ENCODE assay signal across 8 cellular contexts in the genomic region with DNA sequence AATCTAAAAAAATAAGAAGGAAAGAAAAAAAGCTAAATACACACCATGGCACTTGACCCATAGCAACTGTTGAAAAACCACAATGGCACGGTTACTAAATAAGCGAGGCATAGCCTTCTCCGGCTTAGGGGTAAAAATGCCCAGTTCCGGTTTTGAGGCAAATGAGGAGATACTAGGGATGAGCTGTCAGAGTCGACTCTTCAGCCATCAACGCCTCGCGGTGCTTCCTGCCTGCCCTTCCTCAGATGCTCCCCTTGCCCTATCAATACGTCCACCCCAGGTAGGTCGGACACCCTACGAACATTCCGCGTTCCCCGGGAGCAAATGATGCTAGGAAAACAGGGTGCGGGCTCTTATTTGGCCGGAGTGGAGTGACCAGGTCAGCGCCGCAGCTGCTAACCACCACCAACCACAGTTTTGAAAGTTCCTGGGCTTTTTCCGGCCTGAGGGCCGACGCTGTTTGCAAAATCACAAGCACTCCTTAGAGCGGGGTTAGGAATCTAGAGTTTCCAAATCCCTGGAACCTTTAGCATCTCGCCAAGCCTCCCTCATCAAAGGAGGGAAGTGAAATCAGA. TPM values are rescaled to one million over a fixed set of nuclear protein-coding genes. Genes with fewer than 3 reads are reported as not detected.
A peak's percentile ranks its signal among the peaks of the same experiment; 100 is the strongest.
DNase-seq lines count a peak whose midpoint lies in the region; ATAC-seq and TF ChIP-seq lines count a peak whose summit lies in the region.

No MANE protein-coding gene starts in this region.

- peaks cover 21% of the 10 kb centered on the region for H3K36me3 Mint-ChIP-seq in activated naive CD4-positive, alpha-beta T cell treated with anti-CD3 and anti-CD28 coated beads for 36 hours (ENCODE audit: low read depth)
- H3K36me3 Mint-ChIP-seq in glutamatergic neuron (ENCODE audit: unreplicated experiment): no peaks in the 10 kb centered on the region

- TF ChIP-seq CTCF in GM12864 (IDR thresholded peaks at IDR 0.05; ENCODE audit: low read depth, low read length, missing control alignments): no peak
- no peak for TF ChIP-seq CTCF in NB4 (IDR thresholded peaks at IDR 0.05; ENCODE audit: low read depth, low read length)
- TF ChIP-seq CTCF in glutamatergic neuron (IDR thresholded peaks at IDR 0.05; ENCODE audit: partially characterized antibody, unreplicated experiment): no peak

- H2AFZ ChIP-seq in ACC112 (ENCODE audit: low read length, unreplicated experiment) (no peak overlapping the region), trophoblast cell (ENCODE audit: insufficient read depth, low read length, poor library complexity) (peak overlapping the region; percentile 56)

- peak overlapping the region; percentile 90 for H3K4me3 Mint-ChIP-seq in activated naive CD4-positive, alpha-beta T cell treated with anti-CD3 and anti-CD28 coated beads for 36 hours
- H3K4me3 Mint-ChIP-seq in glutamatergic neuron (ENCODE audit: unreplicated experiment): peak overlapping the region; percentile 96

- H3K27ac Mint-ChIP-seq in activated naive CD4-positive, alpha-beta T cell treated with anti-CD3 and anti-CD28 coated beads for 36 hours: peak overlapping the region; percentile 87
- peak overlapping the region; percentile 84 for H3K27ac Mint-ChIP-seq in glutamatergic neuron (ENCODE audit: unreplicated experiment)

- no CpG with 5 or more reads among the region's 23 CpGs for WGBS in trophoblast cell (ENCODE audit: extremely low coverage, insufficient coverage, insufficient read length)

- H3K4ac ChIP-seq in trophoblast cell (ENCODE audit: low read depth, low read length): peak overlapping the region; percentile 99

- H2BK12ac ChIP-seq in trophoblast cell (ENCODE audit: low read length): no peak overlapping the region

- H3K4me1 Mint-ChIP-seq in activated naive CD4-positive, alpha-beta T cell treated with anti-CD3 and anti-CD28 coated beads for 36 hours (ENCODE audit: low read depth): peaks cover 37% of the 10 kb centered on the region
- H3K4me1 Mint-ChIP-seq in glutamatergic neuron (ENCODE audit: low read depth, unreplicated experiment): peaks cover 6% of the 10 kb centered on the region

- peak overlapping the region; percentile 93 for H3K18ac ChIP-seq in trophoblast cell (ENCODE audit: low read length)

- peak overlapping the region; percentile 87 for H4K91ac ChIP-seq in trophoblast cell (ENCODE audit: low read depth, low read length)

- H3K27me3 ChIP-seq in ACC112 (ENCODE audit: insufficient read depth, low read length): no peaks in the 10 kb centered on the region
- no peaks in the 10 kb centered on the region for H3K27me3 ChIP-seq in trophoblast cell (ENCODE audit: insufficient read depth, low read length)

- peak overlapping the region; percentile 87 for H3K9ac ChIP-seq in trophoblast cell (ENCODE audit: low read length)

- DNase-seq in GM12864 (ENCODE audit: low read depth): no peak
- peak; percentile 88 for DNase-seq in NB4 (ENCODE audit: low read depth)
- DNase-seq in activated naive CD4-positive, alpha-beta T cell treated with anti-CD3 and anti-CD28 coated beads for 36 hours: peak; percentile 53
- peak; percentile 55 for DNase-seq in glutamatergic neuron
- peak; percentile 85 to 94 for DNase-seq in trophoblast cell
- DNase-seq in NCI-H187 (lab: John Stamatoyannopoulos, UW): no peak

- H3K4me1 ChIP-seq in ACC112 (ENCODE audit: control insufficient read depth, insufficient read depth, low read length, unreplicated experiment) (peaks cover 11% of the 10 kb centered on the region), trophoblast cell (ENCODE audit: control insufficient read depth in 1 of 2, insufficient read depth in 2 of 2, low read length in 2 of 2) (peaks cover 4 to 8% of the 10 kb centered on the region in 2 experiments)

- peak overlapping the region; percentile 71 for H3K27ac ChIP-seq in ACC112 (ENCODE audit: low read depth, low read length)
- peak overlapping the region; percentile 88 for H3K27ac ChIP-seq in trophoblast cell (ENCODE audit: low read depth, low read length)

- H4K8ac ChIP-seq in trophoblast cell (ENCODE audit: low read depth, low read length): peak overlapping the region; percentile 89

- TF ChIP-seq POLR2A in NB4 (IDR thresholded peaks at IDR 0.05; ENCODE audit: extremely low read depth, insufficient read length): no peak

- peak overlapping the region; percentile 91 for H2BK120ac ChIP-seq in trophoblast cell (ENCODE audit: insufficient read depth, low read length, poor library complexity)

- H3K27me3 Mint-ChIP-seq in activated naive CD4-positive, alpha-beta T cell treated with anti-CD3 and anti-CD28 coated beads for 36 hours (ENCODE audit: low read depth): no peaks in the 10 kb centered on the region
- H3K27me3 Mint-ChIP-seq in glutamatergic neuron (ENCODE audit: unreplicated experiment): peaks cover 5% of the 10 kb centered on the region

- H2AK5ac ChIP-seq in trophoblast cell (ENCODE audit: low read length): peak overlapping the region; percentile 79

- H3K23ac ChIP-seq in trophoblast cell (ENCODE audit: low read length): no peak overlapping the region

- peak overlapping the region; percentile 81 for H3K4me2 ChIP-seq in trophoblast cell (ENCODE audit: low read length)

- H3K9me3 Mint-ChIP-seq in activated naive CD4-positive, alpha-beta T cell treated with anti-CD3 and anti-CD28 coated beads for 36 hours: no peaks in the 10 kb centered on the region
- H3K9me3 Mint-ChIP-seq in glutamatergic neuron (ENCODE audit: unreplicated experiment): no peaks in the 10 kb centered on the region

- H3K79me1 ChIP-seq in trophoblast cell (ENCODE audit: low read length): peaks cover 11% of the 10 kb centered on the region

- H4K12ac ChIP-seq in trophoblast cell (ENCODE audit: low read depth, low read length): no peak overlapping the region

- H3K36me3 ChIP-seq in ACC112 (ENCODE audit: insufficient read depth, low read length): peaks cover 21% of the 10 kb centered on the region; the same call in 1 of the 2 replicates
- peaks cover 16 to 28% of the 10 kb centered on the region in 2 experiments for H3K36me3 ChIP-seq in trophoblast cell (ENCODE audit: control insufficient read depth in 1 of 2, insufficient read depth in 2 of 2, low read length in 2 of 2)

- intact Hi-C loops in activated naive CD4-positive, alpha-beta T cell treated with anti-CD3 and anti-CD28 coated beads for 36 hours (cut with micrococcal nuclease): loop anchor here (2.0 kb wide), 1 partner anchor 22 kb away; the partner anchor contains the start of genes GATC and TRIAP1

- peaks cover 86% of the 10 kb centered on the region for H3K79me2 ChIP-seq in ACC112 (ENCODE audit: control insufficient read depth, insufficient read depth, low read length, unreplicated experiment)
- peaks cover 20% of the 10 kb centered on the region for H3K79me2 ChIP-seq in trophoblast cell (ENCODE audit: control insufficient read depth, insufficient read depth, low read length, poor library complexity)

- H3K14ac ChIP-seq in trophoblast cell (ENCODE audit: low read length): no peak overlapping the region

- H2BK5ac ChIP-seq in trophoblast cell (ENCODE audit: low read depth, low read length, poor library complexity): peak overlapping the region; percentile 91

- CTCF ChIA-PET in activated naive CD4-positive, alpha-beta T cell treated with anti-CD3 and anti-CD28 coated beads for 36 hours (lab: Charles Lee): interaction anchor here (1.1 to 8.2 kb wide), 7 partner anchors 14 to 111 kb away, joined by 3 to 121 read pairs (median 5); partner anchors contain the start of gene DYNLL1

- H3K9me3 ChIP-seq in trophoblast cell (ENCODE audit: insufficient read depth, low read depth, low read length): no peaks in the 10 kb centered on the region

- H3K4me3 ChIP-seq in ACC112 (ENCODE audit: low read depth, low read length) (peak overlapping the region; percentile 84), GM12864 (ENCODE audit: low read depth, low read length) (peak overlapping the region; percentile 97), NB4 (ENCODE audit: low read depth, low read length) (peak overlapping the region; percentile 93), trophoblast cell (ENCODE audit: low read depth, low read length) (peak overlapping the region; percentile 99)

- ATAC-seq in GM18517 (IDR thresholded peaks at IDR 0.05; ENCODE audit: unreplicated experiment): no peak

RNA-seq across cellular contexts. Expression of gene SRSF9, which starts 1.2 kb away (rescaled TPM):
- total RNA-seq in activated naive CD4-positive, alpha-beta T cell treated with anti-CD3 and anti-CD28 coated beads for 36 hours: 100 to 1,000 TPM; 164 to 171 TPM
- 210 TPM for total RNA-seq in glutamatergic neuron (ENCODE audit: unreplicated experiment)
- 217 and 221 TPM in 2 replicates for polyA plus RNA-seq in trophoblast cell (2013)

RNA-seq across cellular contexts. Expression of gene GATC, which starts 22.1 kb away (rescaled TPM):
- total RNA-seq in activated naive CD4-positive, alpha-beta T cell treated with anti-CD3 and anti-CD28 coated beads for 36 hours: 10 to 100 TPM; 33.1 to 35.3 TPM
- total RNA-seq in glutamatergic neuron (ENCODE audit: unreplicated experiment): 16.8 TPM
- 18.2 and 18.5 TPM in 2 replicates for polyA plus RNA-seq in trophoblast cell (2013)

RNA-seq across cellular contexts. Expression of gene TRIAP1, which starts 22.2 kb away (rescaled TPM):
- 10 to 100 TPM; 56.8 to 59.2 TPM for total RNA-seq in activated naive CD4-positive, alpha-beta T cell treated with anti-CD3 and anti-CD28 coated beads for 36 hours
- 25.2 TPM for total RNA-seq in glutamatergic neuron (ENCODE audit: unreplicated experiment)
- polyA plus RNA-seq in trophoblast cell (2013): 63.0 and 63.9 TPM in 2 replicates

RNA-seq across cellular contexts. Expression of gene DYNLL1, which starts 27.6 kb away (rescaled TPM):
- 10 to 100 TPM; 93.4 to 93.5 TPM for total RNA-seq in activated naive CD4-positive, alpha-beta T cell treated with anti-CD3 and anti-CD28 coated beads for 36 hours
- total RNA-seq in glutamatergic neuron (ENCODE audit: unreplicated experiment): 403 TPM
- 658 and 709 TPM in 2 replicates for polyA plus RNA-seq in trophoblast cell (2013)

RNA-seq across cellular contexts. Expression of gene COX6A1, which starts 30.4 kb away (rescaled TPM):
- 100 to 1,000 TPM; 536 to 540 TPM for total RNA-seq in activated naive CD4-positive, alpha-beta T cell treated with anti-CD3 and anti-CD28 coated beads for 36 hours
- total RNA-seq in glutamatergic neuron (ENCODE audit: unreplicated experiment): 405 TPM
- 832 and 878 TPM in 2 replicates for polyA plus RNA-seq in trophoblast cell (2013)

Comparison
In these comparisons a context has a peak if more than half of its experiments do, and no peak if none do; other contexts are left out.
1. DNase-seq: peak in NB4 (single experiment), activated naive CD4-positive, alpha-beta T cell treated with anti-CD3 and anti-CD28 coated beads for 36 hours (single experiment), glutamatergic neuron (single experiment) and trophoblast cell (2 of 2); none in GM12864 (single experiment) and NCI-H187 (0 of 2).
2. Peak in every context shown above with its lines, with median percentiles within 50 percentile points of each other: H3K4me3 ChIP-seq.